Comparison of ENCODE assay signal across 8 cellular contexts in the genomic region with DNA sequence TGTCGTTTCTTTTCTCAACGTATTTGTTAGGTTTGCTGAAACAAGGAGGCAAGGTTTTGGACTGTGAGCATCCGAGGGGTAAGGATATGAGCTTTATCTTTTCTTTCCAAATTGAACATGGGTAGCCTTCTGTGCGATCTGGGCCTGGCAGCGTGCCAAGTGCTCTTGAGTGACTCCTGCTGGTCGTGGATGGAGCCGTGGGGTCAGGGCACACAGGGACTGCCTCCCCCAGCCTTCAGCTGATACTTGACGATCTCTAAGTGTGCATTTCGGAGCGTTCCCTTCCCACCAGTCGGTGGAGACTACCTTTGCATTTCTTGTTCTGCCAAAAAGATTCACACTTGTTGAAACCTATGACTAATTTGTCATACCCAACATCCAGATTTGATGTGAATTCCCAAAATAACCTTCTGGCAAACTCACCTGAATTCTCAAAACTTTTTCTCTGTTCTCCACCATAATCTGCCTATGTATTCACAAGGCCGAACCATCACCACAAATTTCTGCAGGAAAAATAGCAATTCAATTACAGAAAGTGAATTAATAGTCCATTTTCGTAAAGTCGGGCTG. TPM values are rescaled to one million over a fixed set of nuclear protein-coding genes. Genes with fewer than 3 reads are reported as not detected.
DNase-seq lines count a peak whose midpoint lies in the region; ATAC-seq and TF ChIP-seq lines count a peak whose summit lies in the region.

No MANE protein-coding gene starts in this region.

- peak overlapping the region; percentile 85 for H3K27ac Mint-ChIP-seq in HFFc6
- H3K27ac Mint-ChIP-seq in activated CD4-positive, alpha-beta memory T cell treated with anti-CD3 and anti-CD28 coated beads, Interleukin-2, amount 10 ng/mL, durations not matched to agents 7 days and 5 days: no peak overlapping the region

- H3K4me1 Mint-ChIP-seq in HFFc6 (ENCODE audit: low read depth): peaks cover 75% of the 10 kb centered on the region
- peaks cover 35% of the 10 kb centered on the region for H3K4me1 Mint-ChIP-seq in activated CD4-positive, alpha-beta memory T cell treated with anti-CD3 and anti-CD28 coated beads, Interleukin-2, amount 10 ng/mL, durations not matched to agents 7 days and 5 days

- no peak overlapping the region for H3K4me3 ChIP-seq in BJ (ENCODE audit: low read depth, low read length)
- H3K4me3 ChIP-seq in coronary artery: no peak overlapping the region

- no peaks in the 10 kb centered on the region for H3K27me3 ChIP-seq in BJ (ENCODE audit: control insufficient read depth, insufficient read depth, low read length)

- no peaks in the 10 kb centered on the region; the same call in none of the 2 replicates for H3K27me3 Mint-ChIP-seq in HFFc6 (ENCODE audit: insufficient read depth)
- peaks cover 10% of the 10 kb centered on the region for H3K27me3 Mint-ChIP-seq in activated CD4-positive, alpha-beta memory T cell treated with anti-CD3 and anti-CD28 coated beads, Interleukin-2, amount 10 ng/mL, durations not matched to agents 7 days and 5 days

- no peaks in the 10 kb centered on the region for H3K36me3 Mint-ChIP-seq in HFFc6 (ENCODE audit: low read depth)
- peaks cover 12% of the 10 kb centered on the region for H3K36me3 Mint-ChIP-seq in activated CD4-positive, alpha-beta memory T cell treated with anti-CD3 and anti-CD28 coated beads, Interleukin-2, amount 10 ng/mL, durations not matched to agents 7 days and 5 days (ENCODE audit: low read depth)

- DNase-seq in BJ (ENCODE audit: low read depth) (no peak), HFFc6 (no peak), germinal center (ENCODE audit: low spot score) (peak; percentile 17), GM13976 (ENCODE audit: low spot score) (no peak), coronary artery (ENCODE audit: low spot score) (no peak)
- DNase-seq in activated CD4-positive, alpha-beta memory T cell treated with anti-CD3 and anti-CD28 coated beads, Interleukin-2, amount 10 ng/mL, durations not matched to agents 7 days and 5 days: peak; percentile 40
- peak; percentile 10 to 27 (median 20) for DNase-seq in stimulated activated CD4-positive, alpha-beta T cell treated with anti-CD3 and anti-CD28 coated beads, Interleukin-1b, Interleukin-23, amount 100 ng/mL, for 24 hours (ENCODE audit: low read depth in 4 of 4, low spot score in 1 of 4)

- POLR2A ChIA-PET in BJ (lab: Charles Lee): interaction anchor here (0.9 kb wide), 1 partner anchor 173 kb away, joined by 3 read pairs; a partner anchor contains a TSS
- POLR2A ChIA-PET in activated CD4-positive, alpha-beta memory T cell treated with anti-CD3 and anti-CD28 coated beads, Interleukin-2, amount 10 ng/mL, durations not matched to agents 7 days and 5 days (lab: Charles Lee): no interaction called here

- no peak for ATAC-seq in HG02798 (IDR thresholded peaks at IDR 0.05; ENCODE audit: poor library complexity, unreplicated experiment)

- no peaks in the 10 kb centered on the region for H3K9me3 Mint-ChIP-seq in HFFc6
- H3K9me3 Mint-ChIP-seq in activated CD4-positive, alpha-beta memory T cell treated with anti-CD3 and anti-CD28 coated beads, Interleukin-2, amount 10 ng/mL, durations not matched to agents 7 days and 5 days: no peaks in the 10 kb centered on the region

- TF ChIP-seq CTCF in BJ (IDR thresholded peaks at IDR 0.05; ENCODE audit: insufficient read depth, low read depth, low read length): peak; percentile 60
- TF ChIP-seq CTCF in HFFc6 (IDR thresholded peaks at IDR 0.05): peak; percentile 73
- no peak for TF ChIP-seq CTCF in GM13976 (IDR thresholded peaks at IDR 0.05; ENCODE audit: borderline replicate concordance, control extremely low read depth, extremely low read depth, insufficient read depth, missing control alignments)
- no peak for TF ChIP-seq CTCF in coronary artery (IDR thresholded peaks at IDR 0.05)

- in situ Hi-C loops in GM13976 (cut with MboI; ENCODE audit: low sequenced_read_pairs, unreplicated experiment): no loop called here

- no peaks in the 10 kb centered on the region for H3K36me3 ChIP-seq in BJ (ENCODE audit: control insufficient read depth, insufficient read depth, low read length)

- CTCF ChIA-PET in BJ (lab: Yijun Ruan, JAX): interaction anchor here (0.5 to 2.2 kb wide), 7 partner anchors 11 to 124 kb away, joined by 3 to 7 read pairs (median 4); a partner anchor contains a TSS
- CTCF ChIA-PET in activated CD4-positive, alpha-beta memory T cell treated with anti-CD3 and anti-CD28 coated beads, Interleukin-2, amount 10 ng/mL, durations not matched to agents 7 days and 5 days (lab: Charles Lee): interaction anchor here (0.7 to 4.0 kb wide), 4 partner anchors 11 to 570 kb away, joined by 3 to 17 read pairs (median 6); no protein-coding TSS in a partner anchor

- no peak overlapping the region for H3K27ac ChIP-seq in coronary artery

- H3K4me3 Mint-ChIP-seq in HFFc6: peak overlapping the region; percentile 82
- no peak overlapping the region for H3K4me3 Mint-ChIP-seq in activated CD4-positive, alpha-beta memory T cell treated with anti-CD3 and anti-CD28 coated beads, Interleukin-2, amount 10 ng/mL, durations not matched to agents 7 days and 5 days

RNA-seq across cellular contexts. Expression of a gene that starts 40.2 kb away (rescaled TPM):
- 174 and 219 TPM in 2 replicates for polyA plus RNA-seq in BJ (2011; rRNA removed)
- 192 and 295 TPM in 2 replicates for polyA minus RNA-seq in BJ (2011; rRNA and poly(A)+ RNA removed)
- total RNA-seq in HFFc6 (2021; fragmentation: NEBNext Ultra II Directional; extraction: Animal tissue kit (Norgen Biotek cat#: 25700)): 100 to 1,000 TPM; 126 to 201 (median 138) TPM
- under 1 TPM; 0.75 to 0.81 TPM for total RNA-seq in activated CD4-positive, alpha-beta memory T cell treated with anti-CD3 and anti-CD28 coated beads, Interleukin-2, amount 10 ng/mL, durations not matched to agents 7 days and 5 days

Comparison
In these comparisons a context has a peak if more than half of its experiments do, and no peak if none do; other contexts are left out.
1. DNase-seq: peak in activated CD4-positive, alpha-beta memory T cell treated with anti-CD3 and anti-CD28 coated beads, Interleukin-2, amount 10 ng/mL, durations not matched to agents 7 days and 5 days (single experiment), germinal center (single experiment) and stimulated activated CD4-positive, alpha-beta T cell treated with anti-CD3 and anti-CD28 coated beads, Interleukin-1b, Interleukin-23, amount 100 ng/mL, for 24 hours (4 of 4); none in BJ (single experiment), HFFc6 (single experiment), GM13976 (single experiment) and coronary artery (single experiment).
2. CTCF ChIP-seq: peak in BJ (single experiment) and HFFc6 (single experiment); none in GM13976 (single experiment) and coronary artery (single experiment).
3. RNA of a gene that starts 40.2 kb away (total RNA-seq): 126 to 201 TPM in HFFc6; 0.75 to 0.81 TPM in activated CD4-positive, alpha-beta memory T cell treated with anti-CD3 and anti-CD28 coated beads, Interleukin-2, amount 10 ng/mL, durations not matched to agents 7 days and 5 days; every median in the first group is over 10 times any median in the second.